Comparison of ENCODE assay signal across 8 cellular contexts in genomic region chr16:4373909-4374742, GRCh38. TPM values are rescaled to one million over a fixed set of nuclear protein-coding genes. Genes with fewer than 3 reads are reported as not detected.
DNase-seq lines count a peak whose midpoint lies in the region; ATAC-seq and TF ChIP-seq lines count a peak whose summit lies in the region.

No MANE protein-coding gene starts in this region.

- DNase-seq in AG09319 (ENCODE audit: extremely low read depth, low read depth) = peak; percentile 98
- DNase-seq in PC-3 = peak; percentile 48
- no peak for DNase-seq in NCI-H1436 (lab: John Stamatoyannopoulos, UW)
- DNase-seq in GF-D8 (lab: John Stamatoyannopoulos, UW) = no peak
- DNase-seq in NCI-H1694 (lab: John Stamatoyannopoulos, UW) = no peak

- no peak overlapping the region for H2AFZ ChIP-seq in PC-3 (ENCODE audit: low read length)

- ATAC-seq in PC-3 (peak; percentile 1; the same call in 1 of the 2 replicates), GM19395 (IDR thresholded peaks at IDR 0.05; ENCODE audit: unreplicated experiment) (no peak)

- H3K4me1 ChIP-seq in PC-3 (ENCODE audit: insufficient read depth, low read length) = peaks cover 58% of the 10 kb centered on the region
- peaks cover 30 to 37% of the 10 kb centered on the region in 2 donors for H3K4me1 ChIP-seq in esophagus (ENCODE audit: control insufficient read depth in 2 of 2, insufficient read depth in 2 of 2, low read length in 1 of 2)
- H3K4me1 ChIP-seq in muscle layer of colon (ENCODE audit: insufficient read depth, low read length) = peaks cover 59% of the 10 kb centered on the region

- H3K4me3 ChIP-seq in PC-3 (ENCODE audit: low read length) (peak overlapping the region; percentile 91; the same call in 1 of the 2 replicates), esophagus (ENCODE audit: low read depth in 1 of 2, low read length in 2 of 2) (peak overlapping the region; percentile 59 to 85), muscle layer of colon (ENCODE audit: low read depth in 1 of 2, low read length in 2 of 2) (peak overlapping the region; percentile 21 to 62)

- peak overlapping the region; percentile 100 for H3K4me2 ChIP-seq in PC-3 (ENCODE audit: low read length)

- H3K9ac ChIP-seq in PC-3 (ENCODE audit: low read length) (no peak overlapping the region), muscle layer of colon (ENCODE audit: low read length) (peak overlapping the region; percentile 59)

- WGBS in esophagus, 2 donors = 36 to 48% methylated on average over 28 to 30 of the region's 30 CpGs

- POLR2A ChIA-PET in PC-3 (lab: Charles Lee; ENCODE audit: unreplicated experiment) = no interaction called here

- H3K9me3 ChIP-seq in PC-3 (ENCODE audit: low read length) (no peaks in the 10 kb centered on the region), esophagus (ENCODE audit: control insufficient read depth in 2 of 2, insufficient read depth in 1 of 2, low read depth in 1 of 2, low read length in 1 of 2) (no peaks in the 10 kb centered on the region), muscle layer of colon (ENCODE audit: low read length) (no peaks in the 10 kb centered on the region)

- CTCF ChIA-PET in PC-3 (lab: Charles Lee) = no interaction called here

- H4K20me1 ChIP-seq in PC-3 (ENCODE audit: low read length) = peaks cover 9% of the 10 kb centered on the region; the same call in 1 of the 2 replicates

- no peaks in the 10 kb centered on the region for H3K9me2 ChIP-seq in PC-3 (replicated peaks; ENCODE audit: low read length)

- BruUV-seq in PC-3 (replicated peaks; lab: Mats Ljungman, UMichigan) = no TSS peak

- intact Hi-C loops in PC-3 (cut with micrococcal nuclease) = no loop called here

- H3K27ac ChIP-seq in PC-3 (ENCODE audit: low read length) (peak overlapping the region; percentile 17), esophagus (ENCODE audit: low read depth in 2 of 2, low read length in 1 of 2) (peak overlapping the region; percentile 84 to 93), muscle layer of colon (ENCODE audit: low read depth, low read length) (peak overlapping the region; percentile 90)

- TF ChIP-seq CTCF in AG09319 (IDR thresholded peaks at IDR 0.05; ENCODE audit: low read depth, low read length) (no peak), PC-3 (conservative IDR thresholded peaks at IDR 0.05; ENCODE audit: low read depth, low read length) (no peak)

- H3K27me3 ChIP-seq in PC-3 (ENCODE audit: low read length) (no peaks in the 10 kb centered on the region), esophagus (ENCODE audit: control insufficient read depth in 1 of 2, insufficient read depth in 2 of 2, low read length in 2 of 2) (no peaks in the 10 kb centered on the region), muscle layer of colon (ENCODE audit: control insufficient read depth in 1 of 2, insufficient read depth in 2 of 2, low read length in 2 of 2) (no peaks in the 10 kb centered on the region)

- no peaks in the 10 kb centered on the region for H3F3A ChIP-seq in PC-3 (ENCODE audit: low read length, unreplicated experiment)

- H3K36me3 ChIP-seq in PC-3 (ENCODE audit: low read depth, low read length) (no peaks in the 10 kb centered on the region), esophagus (ENCODE audit: control insufficient read depth in 2 of 2, insufficient read depth in 2 of 2, low read length in 1 of 2) (peaks cover 0 to 9% of the 10 kb centered on the region in 2 donors), muscle layer of colon (ENCODE audit: insufficient read depth, low read length) (no peaks in the 10 kb centered on the region)

- H3K79me2 ChIP-seq in PC-3 (ENCODE audit: low read length) = peaks cover 20% of the 10 kb centered on the region

RNA-seq across cellular contexts. Expression of gene VASN, which starts 2.5 kb away (rescaled TPM):
- 12.2 and 13.6 TPM in 2 replicates for total RNA-seq in PC-3 (2014; rRNA removed)
- polyA plus RNA-seq in esophagus = 10 to 100 TPM; 25.5 to 32.7 TPM

RNA-seq across cellular contexts. Expression of gene PAM16, which starts 23.0 kb away (rescaled TPM):
- total RNA-seq in PC-3 (2014; rRNA removed) = 91.2 and 95.5 TPM in 2 replicates
- 10 to 100 TPM; 48.2 to 86.1 TPM for polyA plus RNA-seq in esophagus

RNA-seq across cellular contexts. Expression of gene CORO7, which starts 42.3 kb away (rescaled TPM):
- 14.1 and 14.3 TPM in 2 replicates for total RNA-seq in PC-3 (2014; rRNA removed)
- polyA plus RNA-seq in esophagus = 10 to 100 TPM; 11.6 to 12.8 TPM

RNA-seq across cellular contexts. Expression of gene DNAJA3, which starts 51.5 kb away (rescaled TPM):
- total RNA-seq in PC-3 (2014; rRNA removed) = 123 and 158 TPM in 2 replicates
- polyA plus RNA-seq in esophagus = 10 to 100 TPM; 20.5 to 27.8 TPM

RNA-seq across cellular contexts. Expression of gene GLIS2, which starts 58.3 kb away (rescaled TPM):
- 2.1 and 5.9 TPM in 2 replicates for total RNA-seq in PC-3 (2014; rRNA removed)
- polyA plus RNA-seq in esophagus = 1 to 10 TPM; 1.2 to 1.6 TPM

Comparison
In these comparisons a context has a peak if more than half of its experiments do, and no peak if none do; other contexts are left out.
1. DNase-seq: peak in AG09319 (single experiment) and PC-3 (single experiment); none in NCI-H1436 (single experiment), GF-D8 (single experiment) and NCI-H1694 (single experiment).
2. H3K27ac ChIP-seq: peak in every context shown above with its lines; median percentile 90 in muscle layer of colon; 88 in esophagus; 17 in PC-3.
3. Peak in every context shown above with its lines, with median percentiles within 50 percentile points of each other: H3K4me3 ChIP-seq.